17 cellular contexts compared by ENCODE assay signal in genomic region chr1:12547586-12548225, GRCh38.
DNase-seq lines count a peak whose midpoint lies in the region; ATAC-seq and TF ChIP-seq lines count a peak whose summit lies in the region.
"Had no signal": no experiment of that assay in that cellular context is flagged by ENCODE, and none has a peak within 500 bp of the region (broad histone marks: within the 10 kb centered on the region; RNA-seq: fewer than 3 reads in every experiment).

No MANE protein-coding gene starts in this region.

- H3K4me1 ChIP-seq in gastroesophageal sphincter (peaks cover 0 to 58% (median 34%) of the 10 kb centered on the region in 3 donors), urinary bladder (ENCODE audit: insufficient read depth) (no peaks in the 10 kb centered on the region)

- H3K9me3 ChIP-seq in gastroesophageal sphincter = no peaks in the 10 kb centered on the region

- H3K4me3 ChIP-seq in gastroesophageal sphincter (no peak overlapping the region), urinary bladder (ENCODE audit: low read depth, low read length) (no peak overlapping the region)

- no peaks in the 10 kb centered on the region for H3K9me3 Mint-ChIP-seq in activated naive CD8-positive, alpha-beta T cell treated with anti-CD3 and anti-CD28 coated beads, Interleukin-2, amount 10 ng/mL, durations not matched to agents 7 days and 5 days
- no peaks in the 10 kb centered on the region for H3K9me3 Mint-ChIP-seq in activated naive CD8-positive, alpha-beta T cell treated with anti-CD3 and anti-CD28 coated beads, Interleukin-2, amount 50 U/mL, for 24 hours
- H3K9me3 Mint-ChIP-seq in osteocyte (ENCODE audit: unreplicated experiment) = no peaks in the 10 kb centered on the region
- H3K9me3 Mint-ChIP-seq: activated T-helper 1 cell treated with anti-CD3 and anti-CD28 coated beads, Interleukin-12 subunit alpha, Interleukin-12 subunit beta, Interleukin-2, Interleukin-4 antibody, amounts not matched to agents 30 ng/mL and 10 ng/mL and 1 ng/mL, durations not matched to agents 14 hours and 24 hours and 36 hours; nephron progenitor cell had no signal

- no peaks in the 10 kb centered on the region for H3K36me3 Mint-ChIP-seq in activated naive CD8-positive, alpha-beta T cell treated with anti-CD3 and anti-CD28 coated beads, Interleukin-2, amount 10 ng/mL, durations not matched to agents 7 days and 5 days
- no peaks in the 10 kb centered on the region for H3K36me3 Mint-ChIP-seq in activated naive CD8-positive, alpha-beta T cell treated with anti-CD3 and anti-CD28 coated beads, Interleukin-2, amount 50 U/mL, for 24 hours (ENCODE audit: low read depth)
- H3K36me3 Mint-ChIP-seq in osteocyte (ENCODE audit: unreplicated experiment) = no peaks in the 10 kb centered on the region

- POLR2A ChIA-PET in activated naive CD8-positive, alpha-beta T cell treated with anti-CD3 and anti-CD28 coated beads, Interleukin-2, amount 10 ng/mL, durations not matched to agents 7 days and 5 days (lab: Charles Lee) = no interaction called here

- H3K27ac Mint-ChIP-seq in activated naive CD8-positive, alpha-beta T cell treated with anti-CD3 and anti-CD28 coated beads, Interleukin-2, amount 10 ng/mL, durations not matched to agents 7 days and 5 days = peak overlapping the region; percentile 3
- H3K27ac Mint-ChIP-seq in activated naive CD8-positive, alpha-beta T cell treated with anti-CD3 and anti-CD28 coated beads, Interleukin-2, amount 50 U/mL, for 24 hours = no peak overlapping the region
- H3K27ac Mint-ChIP-seq in osteocyte (ENCODE audit: unreplicated experiment) = peak overlapping the region; percentile 31
- H3K27ac Mint-ChIP-seq: activated T-helper 1 cell treated with anti-CD3 and anti-CD28 coated beads, Interleukin-12 subunit alpha, Interleukin-12 subunit beta, Interleukin-2, Interleukin-4 antibody, amounts not matched to agents 30 ng/mL and 10 ng/mL and 1 ng/mL, durations not matched to agents 14 hours and 24 hours and 36 hours; nephron progenitor cell had no signal

- H3K27me3 ChIP-seq in gastroesophageal sphincter = no peaks in the 10 kb centered on the region

- TF ChIP-seq CTCF in gastroesophageal sphincter (IDR thresholded peaks at IDR 0.05) = no peak
- TF ChIP-seq CTCF in osteocyte (IDR thresholded peaks at IDR 0.05) = no peak

- no peak overlapping the region for H3K4me3 Mint-ChIP-seq in activated naive CD8-positive, alpha-beta T cell treated with anti-CD3 and anti-CD28 coated beads, Interleukin-2, amount 10 ng/mL, durations not matched to agents 7 days and 5 days
- H3K4me3 Mint-ChIP-seq in activated naive CD8-positive, alpha-beta T cell treated with anti-CD3 and anti-CD28 coated beads, Interleukin-2, amount 50 U/mL, for 24 hours = no peak overlapping the region
- no peak overlapping the region for H3K4me3 Mint-ChIP-seq in osteocyte (ENCODE audit: unreplicated experiment)
- H3K4me3 Mint-ChIP-seq: activated T-helper 1 cell treated with anti-CD3 and anti-CD28 coated beads, Interleukin-12 subunit alpha, Interleukin-12 subunit beta, Interleukin-2, Interleukin-4 antibody, amounts not matched to agents 30 ng/mL and 10 ng/mL and 1 ng/mL, durations not matched to agents 14 hours and 24 hours and 36 hours; nephron progenitor cell had no signal

- H3K4me1 Mint-ChIP-seq in activated naive CD8-positive, alpha-beta T cell treated with anti-CD3 and anti-CD28 coated beads, Interleukin-2, amount 10 ng/mL, durations not matched to agents 7 days and 5 days = peaks cover 6% of the 10 kb centered on the region
- H3K4me1 Mint-ChIP-seq in activated naive CD8-positive, alpha-beta T cell treated with anti-CD3 and anti-CD28 coated beads, Interleukin-2, amount 50 U/mL, for 24 hours = peaks cover 20% of the 10 kb centered on the region
- H3K4me1 Mint-ChIP-seq in osteocyte (ENCODE audit: unreplicated experiment) = peaks cover 35% of the 10 kb centered on the region

- H3K36me3 ChIP-seq in gastroesophageal sphincter (no peaks in the 10 kb centered on the region), urinary bladder (ENCODE audit: insufficient read depth) (no peaks in the 10 kb centered on the region)

- WGBS in gastroesophageal sphincter (ENCODE audit: low coverage in 1 of 2), 2 donors = 80 to 90% methylated on average over 2 to 4 of the region's 20 CpGs
- WGBS in urinary bladder = 90% methylated on average over 20 of the region's 20 CpGs

- ATAC-seq in activated naive CD8-positive, alpha-beta T cell treated with anti-CD3 and anti-CD28 coated beads, Interleukin-2, amount 10 ng/mL, durations not matched to agents 7 days and 5 days (ENCODE audit: low read depth) = no peak
- no peak for ATAC-seq in activated naive CD8-positive, alpha-beta T cell treated with anti-CD3 and anti-CD28 coated beads, Interleukin-2, amount 50 U/mL, for 24 hours
- no peak for ATAC-seq in gastroesophageal sphincter
- ATAC-seq in HG03159 (IDR thresholded peaks at IDR 0.05; ENCODE audit: unreplicated experiment) = no peak
- ATAC-seq: PC-3 had no signal

- no peaks in the 10 kb centered on the region for H3K27me3 Mint-ChIP-seq in activated naive CD8-positive, alpha-beta T cell treated with anti-CD3 and anti-CD28 coated beads, Interleukin-2, amount 10 ng/mL, durations not matched to agents 7 days and 5 days
- no peaks in the 10 kb centered on the region for H3K27me3 Mint-ChIP-seq in activated naive CD8-positive, alpha-beta T cell treated with anti-CD3 and anti-CD28 coated beads, Interleukin-2, amount 50 U/mL, for 24 hours
- no peaks in the 10 kb centered on the region for H3K27me3 Mint-ChIP-seq in osteocyte (ENCODE audit: unreplicated experiment)

- H3K27ac ChIP-seq in gastroesophageal sphincter (peak overlapping the region in 3 of 4 donors; percentile 89 to 94 (median 92)), urinary bladder (ENCODE audit: low read depth) (peak overlapping the region; percentile 19)
- H3K27ac ChIP-seq: epithelial cell of prostate had no signal

- TF ChIP-seq EP300 in gastroesophageal sphincter (IDR thresholded peaks at IDR 0.05) = no peak

- DNase-seq in activated naive CD8-positive, alpha-beta T cell treated with anti-CD3 and anti-CD28 coated beads, Interleukin-2, amount 10 ng/mL, durations not matched to agents 7 days and 5 days = peak; percentile 22
- no peak for DNase-seq in activated naive CD8-positive, alpha-beta T cell treated with anti-CD3 and anti-CD28 coated beads, Interleukin-2, amount 50 U/mL, for 24 hours
- DNase-seq in osteocyte (ENCODE audit: extremely low spot score, unreplicated experiment) (no peak), HUDEP-2 (lab: John Stamatoyannopoulos, UW; ENCODE audit: unreplicated experiment in 76 of 76) (no peak), cerebellar cortex (ENCODE audit: low spot score) (no peak)
- DNase-seq: activated CD4-positive, alpha-beta T cell treated with anti-CD3 and anti-CD28 coated beads, Interleukin-2, amount 50 U/mL, for 4 hours; MV-4-11; NCI-H2029 treated with DMSO at 0.1 percent for 48 hours; NCI-H526; nephron progenitor cell; PC-3; stimulated activated CD4-positive, alpha-beta T cell treated with anti-CD3 and anti-CD28 coated beads, Interleukin-4, amount 100 ng/mL, for 1 hour had no signal

- no peak for TF ChIP-seq POLR2A in gastroesophageal sphincter (IDR thresholded peaks at IDR 0.05)
